In the genomic region with DNA sequence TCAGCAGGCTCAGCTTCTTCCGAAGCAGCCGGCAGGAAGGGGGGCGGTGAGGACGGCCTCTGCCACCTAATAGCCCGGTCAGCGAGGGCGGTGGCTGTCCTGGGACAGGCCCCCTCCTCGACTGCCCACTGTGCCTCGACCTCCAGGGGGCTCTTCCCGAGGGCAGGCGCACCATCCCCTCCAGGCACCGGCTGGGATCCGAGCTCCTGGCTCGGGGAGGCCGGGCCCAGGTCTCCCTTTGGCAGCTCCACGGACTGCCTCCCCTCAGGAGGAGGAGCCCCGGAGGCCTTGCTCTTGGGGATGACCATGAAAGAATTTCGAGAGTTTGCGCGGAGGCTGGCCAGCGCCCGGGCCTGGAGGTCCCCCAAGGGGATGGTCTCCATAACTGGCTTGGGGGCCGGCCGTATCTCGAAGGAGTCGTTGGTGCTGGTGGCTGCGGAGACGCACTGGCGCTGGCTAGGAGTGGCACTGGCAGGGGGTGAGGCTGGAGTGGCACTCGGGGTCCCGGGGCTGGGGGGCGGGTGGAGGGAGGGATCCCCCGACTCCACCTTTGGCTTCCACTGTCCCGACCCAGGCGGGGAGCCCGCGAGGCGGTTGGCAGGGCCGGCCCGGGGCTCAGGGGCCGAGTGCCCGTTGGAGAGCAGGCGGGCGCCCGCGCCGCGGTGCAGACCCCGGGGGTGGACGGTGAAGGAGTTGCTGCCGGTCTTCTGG, we compare ENCODE assay signal across 9 cellular contexts. TPM values are rescaled to one million over a fixed set of nuclear protein-coding genes. Genes with fewer than 3 reads are reported as not detected.
DNase-seq lines count a peak whose midpoint lies in the region; ATAC-seq and TF ChIP-seq lines count a peak whose summit lies in the region.
"Had no signal": no experiment of that assay in that cellular context is flagged by ENCODE, and none has a peak within 500 bp of the region (broad histone marks: within the 10 kb centered on the region; RNA-seq: fewer than 3 reads in every experiment).

No MANE protein-coding gene starts in this region.

- no peak overlapping the region for H4K8ac ChIP-seq in mesenchymal stem cell (ENCODE audit: low read length)

- peaks cover 31% of the 10 kb centered on the region for H3K79me1 ChIP-seq in mesenchymal stem cell (replicated peaks; ENCODE audit: low read length, poor library complexity, severe bottlenecking)

- H3K4ac ChIP-seq in mesenchymal stem cell (ENCODE audit: low read depth in 1 of 2, low read length in 2 of 2), result peak overlapping the region in 1 of 2 experiments; percentile 44

- H3K27ac ChIP-seq in HCT116 (ENCODE audit: low read depth, low read length) (peak overlapping the region; percentile 35; the same call in 1 of the 2 replicates), mesenchymal stem cell (ENCODE audit: low read length, poor library complexity, severe bottlenecking) (no peak overlapping the region)

- peaks cover 3% of the 10 kb centered on the region for H3K27me3 Mint-ChIP-seq in brain

- H3K27me3 ChIP-seq in HCT116 (ENCODE audit: insufficient read depth, low read length), result no peaks in the 10 kb centered on the region
- no peaks in the 10 kb centered on the region for H3K27me3 ChIP-seq in mesenchymal stem cell (ENCODE audit: control insufficient read depth in 1 of 2, insufficient read depth in 1 of 2, low read length in 2 of 2)

- RAD21 ChIA-PET in HCT116 (lab: Charles Lee; ENCODE audit: low non-redundant PET in 1 of 2, low total read pairs in 2 of 2, uncharacterized antibody in 2 of 2, unreplicated experiment in 2 of 2), result interaction anchor here in 1 of 2 experiments (0.9 kb wide), 1 partner anchor 42 kb away, joined by 7 read pairs; no protein-coding TSS in a partner anchor

- H3K4me1 Mint-ChIP-seq in brain, result peaks cover 65% of the 10 kb centered on the region

- H3K36me3 ChIP-seq in HCT116 (ENCODE audit: control insufficient read depth in 1 of 2, insufficient read depth in 2 of 2, low read length in 2 of 2) (0 out of 4 replicates have a peak, but pooled peaks cover 0 to 3% of the 10 kb centered on the region in 2 experiments), mesenchymal stem cell (ENCODE audit: control insufficient read depth in 1 of 2, insufficient read depth in 2 of 2, low read depth in 1 of 2, low read length in 2 of 2) (peaks cover 3 to 18% of the 10 kb centered on the region in 2 experiments)

- H4K91ac ChIP-seq in mesenchymal stem cell (ENCODE audit: low read length), result no peak overlapping the region

- H2BK120ac ChIP-seq in mesenchymal stem cell (ENCODE audit: low read depth, low read length), result peak overlapping the region; percentile 8

- no peaks in the 10 kb centered on the region for H3K9me2 ChIP-seq in HCT116 (ENCODE audit: insufficient read depth)

- H3K18ac ChIP-seq in mesenchymal stem cell (ENCODE audit: low read depth in 1 of 2, low read length in 2 of 2), result no peak overlapping the region

- H3K9me3 Mint-ChIP-seq in brain, result no peaks in the 10 kb centered on the region

- BruUV-seq in HCT116 (replicated peaks; lab: Mats Ljungman, UMichigan), result no TSS peak

- DNase-seq in 8988T, result peak; percentile 47
- no peak for DNase-seq in HCT116 (ENCODE audit: low read depth, low spot score)
- DNase-seq in mesenchymal stem cell, result no peak
- DNase-seq in foreskin melanocyte, result no peak
- DNase-seq in OCI-M2 (lab: John Stamatoyannopoulos, UW; ENCODE audit: unreplicated experiment), result no peak
- DNase-seq: SHP77 treated with DMSO at 0.1 percent for 48 hours had no signal

- no peak overlapping the region for H2BK12ac ChIP-seq in mesenchymal stem cell (ENCODE audit: low read length in 2 of 2)

- H4K20me1 ChIP-seq in HCT116 (ENCODE audit: insufficient read depth), result no peaks in the 10 kb centered on the region

- no peak overlapping the region for H3K27ac Mint-ChIP-seq in brain

- CTCF ChIA-PET in HCT116 (lab: Charles Lee), result no interaction called here

- TF ChIP-seq RAD21 in HCT116 (IDR thresholded peaks at IDR 0.05; ENCODE audit: low read depth), result no peak

- TF ChIP-seq POLR2A in HCT116 (IDR thresholded peaks at IDR 0.05; ENCODE audit: borderline replicate concordance, extremely low read depth, insufficient read depth, insufficient read length), result no peak

- no peak overlapping the region for H2AK5ac ChIP-seq in mesenchymal stem cell (ENCODE audit: low read length, severe bottlenecking)

- no peak for TF ChIP-seq CTCF in HCT116 (IDR thresholded peaks at IDR 0.05 in 2 of 3, conservative IDR thresholded peaks at IDR 0.05 in 1 of 3; ENCODE audit: borderline replicate concordance in 1 of 3, insufficient read depth in 1 of 3, low read depth in 2 of 3, low read length in 2 of 3)
- no peak for TF ChIP-seq CTCF in brain (conservative IDR thresholded peaks at IDR 0.05)

- H3K9ac ChIP-seq in HCT116 (ENCODE audit: low read length) (peak overlapping the region; percentile 46), mesenchymal stem cell (ENCODE audit: low read length) (peak overlapping the region; percentile 57)

- WGBS in mesenchymal stem cell, result 32% methylated on average over 29 of the region's 51 CpGs

- H3K4me3 ChIP-seq in HCT116 (replicated peaks in 1 of 2; ENCODE audit: low read depth in 1 of 2, low read length in 2 of 2), result peak overlapping the region; percentile 15 to 46; a peak in 3 of 4 replicates
- peak overlapping the region; percentile 71 to 74 for H3K4me3 ChIP-seq in mesenchymal stem cell (ENCODE audit: insufficient read depth in 1 of 2, low read depth in 1 of 2, low read length in 2 of 2)

- H3K36me3 Mint-ChIP-seq in brain, result no peaks in the 10 kb centered on the region

- H3K4me1 ChIP-seq in HCT116 (ENCODE audit: control insufficient read depth in 1 of 2, insufficient read depth in 2 of 2, low read length in 2 of 2) (peaks cover 40 to 61% of the 10 kb centered on the region in 2 experiments), mesenchymal stem cell (ENCODE audit: control insufficient read depth, insufficient read depth, low read depth, low read length) (peaks cover 58% of the 10 kb centered on the region)

- peaks cover 35% of the 10 kb centered on the region for H3K79me2 ChIP-seq in HCT116 (ENCODE audit: insufficient read depth, low read length)

- no peak for ATAC-seq in HCT116
- no peak for ATAC-seq in activated CD4-positive, CD25-positive, alpha-beta regulatory T cell treated with anti-CD3 and anti-CD28 coated beads, Interleukin-2, amount 50 U/mL, for 24 hours
- no peak for ATAC-seq in HG03521 (IDR thresholded peaks at IDR 0.05; ENCODE audit: unreplicated experiment)

- peak overlapping the region in 1 of 2 experiments; percentile 53 for H3K14ac ChIP-seq in mesenchymal stem cell (ENCODE audit: low read length in 2 of 2)

- H3K9me3 ChIP-seq in HCT116 (ENCODE audit: control insufficient read depth in 1 of 2, insufficient read depth in 1 of 2, low read depth in 1 of 2, low read length in 2 of 2), result no peaks in the 10 kb centered on the region
- no peaks in the 10 kb centered on the region for H3K9me3 ChIP-seq in mesenchymal stem cell (ENCODE audit: control insufficient read depth, low read length)

- H3K4me3 Mint-ChIP-seq in brain, result peak overlapping the region; percentile 81 to 89 (median 84)

- peak overlapping the region in 1 of 2 experiments; percentile 73 for H3K23ac ChIP-seq in mesenchymal stem cell (ENCODE audit: low read length in 2 of 2)

- H2BK15ac ChIP-seq in mesenchymal stem cell (ENCODE audit: low read depth, poor library complexity, severe bottlenecking), result peak overlapping the region; percentile 17

- intact Hi-C loops in HCT116 (cut with micrococcal nuclease), result loop anchor here (1.0 kb wide), 1 partner anchor 42 kb away; the partner anchor contains the start of gene TUBB4B

- POLR2A ChIA-PET in HCT116 (lab: Charles Lee), result interaction anchor here (2.6 kb wide), 1 partner anchor 10 kb away, joined by 20 read pairs; the partner anchor contains the start of genes ANAPC2 and SSNA1

- no peak overlapping the region for H2AFZ ChIP-seq in HCT116 (ENCODE audit: low read depth, low read length, poor library complexity, severe bottlenecking)
- no peak overlapping the region for H2AFZ ChIP-seq in mesenchymal stem cell (ENCODE audit: low read depth, low read length)

- H3K4me2 ChIP-seq in HCT116 (ENCODE audit: low read length) (peak overlapping the region; percentile 63), mesenchymal stem cell (ENCODE audit: low read length, poor library complexity, severe bottlenecking) (peak overlapping the region; percentile 87)

- no peak overlapping the region for H2BK5ac ChIP-seq in mesenchymal stem cell (ENCODE audit: low read depth, low read length, poor library complexity, severe bottlenecking)

TF ChIP-seq in HCT116, 20 proteins besides CTCF, POLR2A, EP300 and RAD21:
- TF ChIP-seq EZH2phosphoT487 (IDR thresholded peaks at IDR 0.05; ENCODE audit: borderline replicate concordance) (no peak), POLR2AphosphoS5 (IDR thresholded peaks at IDR 0.05; ENCODE audit: low read depth, low read length) (no peak), CEBPB (IDR thresholded peaks at IDR 0.05; ENCODE audit: low read depth) (no peak), ZFX (IDR thresholded peaks at IDR 0.05) (no peak)

RNA-seq across cellular contexts. Expression of gene TPRN, which starts 1.0 kb away (rescaled TPM):
- 24.9 TPM for total RNA-seq in HCT116 (2021; ENCODE audit: unreplicated experiment)
- 14.4 and 15.3 TPM in 2 replicates for polyA plus RNA-seq in HCT116 (2012)
- polyA plus RNA-seq in brain (ENCODE audit: insufficient read depth, low read depth, low replicate concordance), result 72.3 TPM
- 5.4 TPM for polyA plus RNA-seq in mesenchymal stem cell (2013, experiment 1 of 2)
- 5.8 TPM for polyA plus RNA-seq in mesenchymal stem cell (2013, experiment 2 of 2)

RNA-seq across cellular contexts. Expression of gene TMEM203, which starts 5.9 kb away (rescaled TPM):
- 45.0 TPM for total RNA-seq in HCT116 (2021; ENCODE audit: unreplicated experiment)
- 24.0 and 32.2 TPM in 2 replicates for polyA plus RNA-seq in HCT116 (2012)
- 55.2 TPM for polyA plus RNA-seq in brain (ENCODE audit: insufficient read depth, low read depth, low replicate concordance)
- polyA plus RNA-seq in mesenchymal stem cell (2013, experiment 1 of 2), result 22.2 TPM
- 22.6 TPM for polyA plus RNA-seq in mesenchymal stem cell (2013, experiment 2 of 2)

RNA-seq across cellular contexts. Expression of gene NDOR1, which starts 5.9 kb away (rescaled TPM):
- 28.4 TPM for total RNA-seq in HCT116 (2021; ENCODE audit: unreplicated experiment)
- polyA plus RNA-seq in HCT116 (2012), result 9.7 and 10.8 TPM in 2 replicates
- 20.7 TPM for polyA plus RNA-seq in brain (ENCODE audit: insufficient read depth, low read depth, low replicate concordance)
- 7.9 TPM for polyA plus RNA-seq in mesenchymal stem cell (2013, experiment 1 of 2)
- polyA plus RNA-seq in mesenchymal stem cell (2013, experiment 2 of 2), result 7.7 TPM

RNA-seq across cellular contexts. Expression of gene SSNA1, which starts 11.1 kb away (rescaled TPM):
- 84.7 TPM for total RNA-seq in HCT116 (2021; ENCODE audit: unreplicated experiment)
- 101 and 102 TPM in 2 replicates for polyA plus RNA-seq in HCT116 (2012)
- 173 TPM for polyA plus RNA-seq in brain (ENCODE audit: insufficient read depth, low read depth, low replicate concordance)
- polyA plus RNA-seq in mesenchymal stem cell (2013, experiment 1 of 2), result 79.1 TPM
- polyA plus RNA-seq in mesenchymal stem cell (2013, experiment 2 of 2), result 79.0 TPM

RNA-seq across cellular contexts. Expression of gene ANAPC2, which starts 11.2 kb away (rescaled TPM):
- 75.5 TPM for total RNA-seq in HCT116 (2021; ENCODE audit: unreplicated experiment)
- 54.9 and 61.4 TPM in 2 replicates for polyA plus RNA-seq in HCT116 (2012)
- 36.9 TPM for polyA plus RNA-seq in brain (ENCODE audit: insufficient read depth, low read depth, low replicate concordance)
- polyA plus RNA-seq in mesenchymal stem cell (2013, experiment 1 of 2), result 17.0 TPM
- polyA plus RNA-seq in mesenchymal stem cell (2013, experiment 2 of 2), result 16.5 TPM
